Comparison of ENCODE assay signal across 9 cellular contexts in genomic region chr2:121489284-121489683, GRCh38. TPM values are rescaled to one million over a fixed set of nuclear protein-coding genes. Genes with fewer than 3 reads are reported as not detected.
A peak's percentile ranks its signal among the peaks of the same experiment; 100 is the strongest.
DNase-seq lines count a peak whose midpoint lies in the region; ATAC-seq, FAIRE-seq and TF ChIP-seq lines count a peak whose summit lies in the region.
"Had no signal": no experiment of that assay in that cellular context is flagged by ENCODE, and none has a peak within 500 bp of the region (broad histone marks: within the 10 kb centered on the region; RNA-seq: fewer than 3 reads in every experiment).

No MANE protein-coding gene starts in this region.

- WGBS in pancreas, 2 donors, result 0 to 11% methylated on average over 1 of the region's 1 CpG

- DNase-seq in NCI-H1048 (lab: John Stamatoyannopoulos, UW) (peak; percentile 51), SK-N-MC (ENCODE audit: low read depth, low spot score) (peak; percentile 50), pancreas (peak in 4 of 6 donors; percentile 41 to 64 (median 60)), AG08395 (ENCODE audit: low spot score) (no peak), MV-4-11 (lab: John Stamatoyannopoulos, UW) (no peak)

- H3K36me3 ChIP-seq in SK-N-MC (ENCODE audit: insufficient read depth, low read length), result no peaks in the 10 kb centered on the region
- H3K36me3 ChIP-seq in pancreas, result no peaks in the 10 kb centered on the region
- H3K36me3 ChIP-seq: adrenal gland had no signal

- TF ChIP-seq CTCF in pancreas (IDR thresholded peaks at IDR 0.05), result no peak

- FAIRE-seq in pancreas (lab: Jason Lieb, UNC), result no peak

- H3K4me3 ChIP-seq in SK-N-MC (no peak overlapping the region), pancreas (no peak overlapping the region)
- H3K4me3 ChIP-seq: adrenal gland had no signal

- no peaks in the 10 kb centered on the region for H3K27me3 ChIP-seq in pancreas
- H3K27me3 ChIP-seq: adrenal gland had no signal

- H3K9ac ChIP-seq in SK-N-MC (ENCODE audit: insufficient read length), result no peak overlapping the region

- no peaks in the 10 kb centered on the region for H3K9me3 ChIP-seq in SK-N-MC (ENCODE audit: low read depth, low read length)
- no peaks in the 10 kb centered on the region for H3K9me3 ChIP-seq in pancreas
- H3K9me3 ChIP-seq: adrenal gland had no signal

- intact Hi-C loops in pancreas (cut with DNase I), result no loop called here

- ATAC-seq in GM19468 (IDR thresholded peaks at IDR 0.05; ENCODE audit: extremely low read depth, unreplicated experiment) (peak; percentile 48), pancreas (peak; percentile 86 to 90 (median 89)), GM19324 (IDR thresholded peaks at IDR 0.05; ENCODE audit: low FRiP score, unreplicated experiment) (no peak), GM21367 (IDR thresholded peaks at IDR 0.05; ENCODE audit: unreplicated experiment) (no peak)

- peaks cover 4 to 24% (median 22%) of the 10 kb centered on the region in 3 donors for H3K4me1 ChIP-seq in pancreas

- peak overlapping the region; percentile 19; the same call in 1 of the 2 replicates for H3K27ac ChIP-seq in SK-N-MC
- H3K27ac ChIP-seq in pancreas, result peak overlapping the region in 1 of 4 donors; percentile 23
- H3K27ac ChIP-seq: adrenal gland had no signal

RNA-seq across cellular contexts. Expression of gene RNU4ATAC, which starts 41.4 kb away (rescaled TPM):
- total RNA-seq in pancreas, result 1 to 10 TPM in 1 of 6 donors, not detected in 5; 6.6 TPM
- polyA plus RNA-seq in pancreas, result not detected
- total RNA-seq: adrenal gland had no signal
- polyA plus RNA-seq: adrenal gland had no signal

Comparison
In these comparisons a context has a peak if more than half of its experiments do, and no peak if none do; other contexts are left out.
1. ATAC-seq: peak in GM19468 (single experiment) and pancreas (4 of 4); none in GM19324 (single experiment) and GM21367 (single experiment).
2. DNase-seq: peak in NCI-H1048 (single experiment), SK-N-MC (single experiment) and pancreas (4 of 6); none in AG08395 (single experiment) and MV-4-11 (single experiment).